15 cellular contexts compared by ENCODE assay signal in the genomic region with DNA sequence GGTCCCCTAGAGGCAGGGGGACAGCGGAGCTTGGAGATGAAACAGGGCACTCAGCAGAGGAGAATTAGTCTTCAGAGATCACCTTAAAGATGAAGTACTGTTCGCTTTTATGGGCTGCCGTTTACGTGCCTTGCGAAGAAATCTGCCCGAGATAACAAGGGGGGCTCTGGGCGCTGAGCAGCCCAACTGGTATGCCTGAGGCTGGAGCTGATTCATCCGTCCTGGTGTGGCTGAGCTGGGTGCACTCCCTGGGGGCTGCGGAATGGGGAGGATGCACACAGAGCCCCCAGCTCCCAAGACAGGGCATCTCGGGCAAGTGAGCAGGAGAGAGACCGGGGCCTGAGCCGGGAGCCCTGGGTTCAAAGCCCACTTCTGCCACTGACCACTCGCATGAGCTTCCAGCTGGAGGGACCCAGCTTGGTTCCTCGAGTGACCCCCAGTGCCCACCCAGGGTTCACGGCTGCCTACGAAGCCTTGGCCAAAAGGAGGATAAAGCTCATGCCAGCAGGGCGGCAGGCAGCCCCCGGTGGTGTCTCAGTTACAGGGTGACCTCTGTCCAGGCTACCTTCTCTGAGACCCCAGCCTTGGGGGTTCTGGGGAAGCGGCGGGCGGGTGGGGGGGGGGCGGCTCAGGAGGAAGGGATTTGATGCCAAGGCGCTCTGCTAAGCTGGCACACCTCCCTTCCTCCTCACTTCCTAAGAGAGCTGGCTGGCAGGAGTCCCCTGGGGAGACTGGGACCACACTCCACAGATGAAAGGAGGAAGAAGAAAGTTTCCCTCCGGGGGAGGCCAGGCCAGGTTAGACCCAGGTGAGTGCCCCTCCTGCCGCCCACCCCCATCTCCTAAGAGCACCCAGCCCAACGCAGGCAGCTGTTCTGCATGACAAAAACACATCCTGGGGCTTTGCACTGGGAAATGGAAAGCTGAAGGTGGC. TPM values are rescaled to one million over a fixed set of nuclear protein-coding genes. Genes with fewer than 3 reads are reported as not detected.
A peak's percentile ranks its signal among the peaks of the same experiment; 100 is the strongest.
DNase-seq lines count a peak whose midpoint lies in the region; ATAC-seq and TF ChIP-seq lines count a peak whose summit lies in the region.
"Had no signal": no experiment of that assay in that cellular context is flagged by ENCODE, and none has a peak within 500 bp of the region (broad histone marks: within the 10 kb centered on the region; RNA-seq: fewer than 3 reads in every experiment).

No MANE protein-coding gene starts in this region.

- H3K4me3 Mint-ChIP-seq in GM23338: peak overlapping the region; percentile 24; the same call in 1 of the 3 replicates

- H3K9me2 ChIP-seq in GM23338 (ENCODE audit: insufficient read depth) (no peaks in the 10 kb centered on the region), SK-N-SH (no peaks in the 10 kb centered on the region)

- H3K4me1 Mint-ChIP-seq in GM23338: peaks cover 51% of the 10 kb centered on the region

- peaks cover 43% of the 10 kb centered on the region for H3K4me1 ChIP-seq in GM23338 (ENCODE audit: insufficient read depth)
- H3K4me1 ChIP-seq in SK-N-SH (ENCODE audit: control insufficient read depth in 1 of 2, insufficient read depth in 2 of 2, low read depth in 1 of 2, low read length in 1 of 2): peaks cover 6 to 14% of the 10 kb centered on the region in 2 experiments; a peak in 3 of 4 replicates
- peaks cover 3% of the 10 kb centered on the region for H3K4me1 ChIP-seq in mucosa of descending colon (ENCODE audit: low read depth)
- no peaks in the 10 kb centered on the region for H3K4me1 ChIP-seq in aorta (ENCODE audit: control insufficient read depth in 1 of 2, insufficient read depth in 2 of 2, low read length in 2 of 2)

- WGBS in SK-N-SH (ENCODE audit: low lambda C conversion rate): 21% methylated on average over 23 of the region's 26 CpGs
- WGBS in aorta, 2 donors: 10 to 12% methylated on average over 25 to 26 of the region's 26 CpGs

- no peak for TF ChIP-seq CTCF in GM23338 (conservative IDR thresholded peaks at IDR 0.05; ENCODE audit: low read depth in 2 of 2)
- TF ChIP-seq CTCF in SK-N-SH (IDR thresholded peaks at IDR 0.05): no peak
- no peak for TF ChIP-seq CTCF in fibroblast of the aortic adventitia (IDR thresholded peaks at IDR 0.05; ENCODE audit: insufficient read depth, low read length)
- TF ChIP-seq CTCF in omental fat pad (IDR thresholded peaks at IDR 0.05): no peak
- TF ChIP-seq CTCF in mucosa of descending colon (IDR thresholded peaks at IDR 0.05): no peak

- H4K20me1 ChIP-seq in GM23338 (replicated peaks; ENCODE audit: insufficient read depth) (no peaks in the 10 kb centered on the region), SK-N-SH (ENCODE audit: insufficient read depth) (no peaks in the 10 kb centered on the region)

- H3K36me3 ChIP-seq in GM23338 (ENCODE audit: insufficient read depth) (no peaks in the 10 kb centered on the region), SK-N-SH (replicated peaks in 1 of 2; ENCODE audit: control insufficient read depth in 1 of 2, insufficient read depth in 2 of 2, low read length in 1 of 2) (no peaks in the 10 kb centered on the region), mucosa of descending colon (ENCODE audit: low read depth) (no peaks in the 10 kb centered on the region), aorta (ENCODE audit: control insufficient read depth in 1 of 2, insufficient read depth in 2 of 2, low read length in 1 of 2) (no peaks in the 10 kb centered on the region)
- H3K36me3 ChIP-seq: SJCRH30 had no signal

- H3K36me3 Mint-ChIP-seq in GM23338 (ENCODE audit: low read depth): no peaks in the 10 kb centered on the region; the same call in 2 of the 3 replicates

- H3K27ac ChIP-seq in GM23338 (ENCODE audit: low read depth) (no peak overlapping the region), SK-N-SH (ENCODE audit: low read depth in 2 of 2, low read length in 1 of 2) (no peak overlapping the region), aorta (ENCODE audit: low read depth in 1 of 2, low read length in 2 of 2) (no peak overlapping the region)
- H3K27ac ChIP-seq: SJCRH30, skin epidermis had no signal

- no peak for TF ChIP-seq EP300 in SK-N-SH (IDR thresholded peaks at IDR 0.05; ENCODE audit: borderline replicate concordance in 1 of 2, low read depth in 1 of 2, low read length in 1 of 2)

- H3K9me3 ChIP-seq in SK-N-SH: no peaks in the 10 kb centered on the region
- H3K9me3 ChIP-seq in mucosa of descending colon: no peaks in the 10 kb centered on the region
- H3K9me3 ChIP-seq in aorta (ENCODE audit: control insufficient read depth, low read length): no peaks in the 10 kb centered on the region
- H3K9me3 ChIP-seq: SJCRH30 had no signal

- peaks cover 17% of the 10 kb centered on the region for H3K27me3 ChIP-seq in GM23338 (ENCODE audit: insufficient read depth)
- no peaks in the 10 kb centered on the region for H3K27me3 ChIP-seq in SK-N-SH (ENCODE audit: insufficient read depth)
- H3K27me3 ChIP-seq in aorta (ENCODE audit: control insufficient read depth in 1 of 2, insufficient read depth in 2 of 2, low read length in 1 of 2): no peaks in the 10 kb centered on the region

- no peak for TF ChIP-seq RAD21 in SK-N-SH (IDR thresholded peaks at IDR 0.05; ENCODE audit: low read length)

- no peaks in the 10 kb centered on the region; the same call in 2 of the 3 replicates for H3K9me3 Mint-ChIP-seq in GM23338

- peak overlapping the region; percentile 67 for H3K4me2 ChIP-seq in GM23338
- peak overlapping the region; percentile 66 for H3K4me2 ChIP-seq in SK-N-SH

- DNase-seq in GM23338 (ENCODE audit: low spot score) (peak; percentile 55), SK-N-SH (no peak), fibroblast of the aortic adventitia (ENCODE audit: low read depth) (peak; percentile 71), omental fat pad (ENCODE audit: low spot score) (no peak), mucosa of descending colon (no peak), aorta (no peak)
- DNase-seq: activated CD4-positive, alpha-beta T cell treated with anti-CD3 and anti-CD28 coated beads for 1 hour; glutamatergic neuron; Kasumi-1; NCI-H2171 treated with DMSO at 0.1 percent for 48 hours; SJCRH30 had no signal

- POLR2A ChIA-PET in SK-N-SH (lab: Yijun Ruan, JAX): no interaction called here

- H3K79me2 ChIP-seq in GM23338 (replicated peaks; ENCODE audit: insufficient read depth): no peaks in the 10 kb centered on the region
- no peaks in the 10 kb centered on the region for H3K79me2 ChIP-seq in SK-N-SH (ENCODE audit: insufficient read depth)

- CTCF ChIA-PET in SK-N-SH (lab: Yijun Ruan, JAX): interaction anchor here (0.5 to 4.4 kb wide), 12 partner anchors 9 to 232 kb away, joined by 3 to 21 read pairs (median 3); no protein-coding TSS in a partner anchor

- peaks cover 41% of the 10 kb centered on the region for H3K27me3 Mint-ChIP-seq in GM23338 (ENCODE audit: insufficient read depth, low read depth, poor library complexity)

- H3K27ac Mint-ChIP-seq in GM23338: no peak overlapping the region

- intact Hi-C loops in mucosa of descending colon (cut with DNase I, micrococcal nuclease) (no loop called here), aorta (cut with DNase I) (no loop called here)

- ATAC-seq in GM23338 (peak; percentile 5), omental fat pad (ENCODE audit: low FRiP score) (peak; percentile 66), GM18502 (IDR thresholded peaks at IDR 0.05; ENCODE audit: poor library complexity, unreplicated experiment) (no peak), mucosa of descending colon (no peak), HG03342 (IDR thresholded peaks at IDR 0.05; ENCODE audit: unreplicated experiment) (no peak), aorta (ENCODE audit: low FRiP score) (no peak)

- H3F3A ChIP-seq in GM23338 (replicated peaks; ENCODE audit: low read depth): peaks cover 9% of the 10 kb centered on the region; the same call in 1 of the 2 replicates
- peaks cover 25% of the 10 kb centered on the region for H3F3A ChIP-seq in SK-N-SH (replicated peaks; ENCODE audit: insufficient read depth)

- H3K4me3 ChIP-seq in GM23338: 0 out of 2 replicates have a peak overlapping the region, but pooled peaks have one; percentile 26
- no peak overlapping the region for H3K4me3 ChIP-seq in SK-N-SH (ENCODE audit: low read depth in 2 of 2, low read length in 1 of 2)
- H3K4me3 ChIP-seq in fibroblast of the aortic adventitia (ENCODE audit: low read depth, low read length): no peak overlapping the region
- no peak overlapping the region for H3K4me3 ChIP-seq in mucosa of descending colon
- no peak overlapping the region for H3K4me3 ChIP-seq in aorta (ENCODE audit: low read length in 2 of 2)
- H3K4me3 ChIP-seq: SJCRH30, skin epidermis had no signal

- H3K9ac ChIP-seq in SK-N-SH: no peak overlapping the region

- H2AFZ ChIP-seq in GM23338: peak overlapping the region; percentile 74; the same call in 1 of the 2 replicates
- no peak overlapping the region for H2AFZ ChIP-seq in SK-N-SH (ENCODE audit: low read depth)

TF ChIP-seq in GM23338, 12 proteins besides CTCF, POLR2A, EP300 and RAD21 (continues in another document):
- TF ChIP-seq STAT1 (IDR thresholded peaks at IDR 0.05; ENCODE audit: unreplicated experiment) (no peak), EZH2 (IDR thresholded peaks at IDR 0.05; ENCODE audit: low read depth, unreplicated experiment) (no peak), CREB1 (CRISPR knock-in tag; IDR thresholded peaks at IDR 0.05; ENCODE audit: low read depth) (no peak)

TF ChIP-seq in SK-N-SH, 30 proteins besides CTCF, POLR2A, EP300 and RAD21 (continues in another document):
- TF ChIP-seq GATA2 (CRISPR knock-in tag; IDR thresholded peaks at IDR 0.05) (no peak), EZH2phosphoT487 (IDR thresholded peaks at IDR 0.05; ENCODE audit: borderline replicate concordance, low read depth) (no peak), TAF1 (IDR thresholded peaks at IDR 0.05; ENCODE audit: borderline replicate concordance, low read depth, low read length) (no peak)

RNA-seq across cellular contexts. Expression of a gene that starts 5.7 kb away (rescaled TPM):
- 4.4 and 15.5 TPM in 2 replicates for total RNA-seq in GM23338 (2014; rRNA removed; shearing (Covaris generic))
- polyA plus RNA-seq in GM23338 (2016; fragmentation: Nextera tagmentation; extraction: Ambion mirVana) (5.6 and 9.0 TPM in 2 replicates), SK-N-SH (2012; rRNA removed) (0.86 and 1.3 TPM in 2 replicates), aorta (under 1 TPM in 1 of 2 donors, not detected in 1; 0.13 TPM)
- 0.13 and 0.33 TPM in 2 replicates for polyA plus RNA-seq in SK-N-SH (2012; cell fraction: cytosol; rRNA removed)
- 1.2 and 1.3 TPM in 2 replicates for polyA plus RNA-seq in SK-N-SH (2012; cell fraction: nucleus; rRNA removed)
- total RNA-seq in fibroblast of the aortic adventitia (ENCODE audit: low replicate concordance) (0.27 TPM in 1 of 2 replicates, not detected in the other), omental fat pad (1 to 10 TPM in 1 of 4 donors, not detected in 3; 1.6 TPM), mucosa of descending colon (10 to 100 TPM in 1 of 3 donors, 1 to 10 TPM in 2; 2.6 to 10.7 (median 7.3) TPM), aorta (not detected)

RNA-seq across cellular contexts. Expression of a gene that starts 36.8 kb away (rescaled TPM):
- total RNA-seq in GM23338 (2014; rRNA removed; shearing (Covaris generic)): not detected in 2 replicates
- polyA plus RNA-seq in GM23338 (2016; fragmentation: Nextera tagmentation; extraction: Ambion mirVana): not detected in 2 replicates
- polyA plus RNA-seq in SK-N-SH (2012; rRNA removed): not detected in 2 replicates
- not detected in 2 replicates for polyA plus RNA-seq in SK-N-SH (2012; cell fraction: cytosol; rRNA removed)
- polyA plus RNA-seq in SK-N-SH (2012; cell fraction: nucleus; rRNA removed): not detected in 2 replicates
- total RNA-seq in fibroblast of the aortic adventitia (ENCODE audit: low replicate concordance): not detected in 2 replicates
- not detected for total RNA-seq in omental fat pad
- under 1 TPM in 2 of 3 donors, not detected in 1; 0.24 to 0.87 TPM for total RNA-seq in mucosa of descending colon
- total RNA-seq in aorta: not detected
- polyA plus RNA-seq in aorta: not detected
- total RNA-seq: G401, SJCRH30 had no signal

Comparison
In these comparisons a context has a peak if more than half of its experiments do, and no peak if none do; other contexts are left out.
1. ATAC-seq: peak in GM23338 (single experiment) and omental fat pad (single experiment); none in GM18502 (single experiment), mucosa of descending colon (single experiment), HG03342 (single experiment) and aorta (single experiment).
2. DNase-seq: peak in GM23338 (single experiment) and fibroblast of the aortic adventitia (single experiment); none in SK-N-SH (single experiment), omental fat pad (single experiment), mucosa of descending colon (0 of 3) and aorta (0 of 2).